In the genomic region with DNA sequence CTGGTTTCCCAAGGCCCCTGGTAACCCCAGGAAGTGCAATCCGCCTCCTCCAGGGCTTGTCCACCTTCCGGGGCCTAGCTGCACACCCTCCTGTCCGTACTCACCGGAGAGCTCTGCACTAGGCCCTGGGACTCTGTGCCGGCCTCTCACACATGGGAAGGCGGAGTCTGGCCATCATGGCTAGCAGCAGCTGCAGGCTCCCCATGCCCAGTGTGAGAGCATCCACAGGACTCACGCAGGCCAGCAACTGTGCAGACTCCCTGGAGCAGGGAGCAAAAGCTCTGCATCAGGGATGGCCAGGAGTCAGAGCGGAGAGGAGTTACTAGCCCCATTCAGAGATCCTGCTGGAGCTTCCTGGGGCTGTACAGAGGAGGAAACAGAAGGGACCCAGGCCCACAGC, we compare ENCODE assay signal across 19 cellular contexts. TPM values are rescaled to one million over a fixed set of nuclear protein-coding genes. Genes with fewer than 3 reads are reported as not detected.
"Had no signal": no experiment of that assay in that cellular context is flagged by ENCODE, and none has a peak within 500 bp of the region (broad histone marks: within the 10 kb centered on the region; RNA-seq: fewer than 3 reads in every experiment).

No MANE protein-coding gene starts in this region.

- H3K4me1 Mint-ChIP-seq: activated naive CD8-positive, alpha-beta T cell treated with anti-CD3 and anti-CD28 coated beads, Interleukin-2, amount 50 U/mL, for 24 hours had no signal

- H3K27me3 Mint-ChIP-seq: activated naive CD8-positive, alpha-beta T cell treated with anti-CD3 and anti-CD28 coated beads, Interleukin-2, amount 50 U/mL, for 24 hours; natural killer cell treated with Interleukin-12 subunit alpha and Interleukin-12 subunit beta and Interleukin-15 and Interleukin-18, amount 100 ng/mL, for 72 hours; stimulated activated naive CD8-positive, alpha-beta T cell treated with anti-CD3 and anti-CD28 coated beads, Interleukin-15, Interleukin-2, amounts not matched to agents 100 ng/mL and 50 ng/mL, for 24 hours had no signal

- H3K4me3 ChIP-seq: upper lobe of left lung had no signal

- H3K9me3 Mint-ChIP-seq: activated naive CD8-positive, alpha-beta T cell treated with anti-CD3 and anti-CD28 coated beads, Interleukin-2, amount 50 U/mL, for 24 hours; activated T-helper 1 cell treated with anti-CD3 and anti-CD28 coated beads, Interleukin-12 subunit alpha, Interleukin-12 subunit beta, Interleukin-2, Interleukin-4 antibody, amounts not matched to agents 30 ng/mL and 10 ng/mL and 1 ng/mL, durations not matched to agents 14 hours and 24 hours and 36 hours; natural killer cell treated with Interleukin-12 subunit alpha and Interleukin-12 subunit beta and Interleukin-15 and Interleukin-18, amount 100 ng/mL, for 72 hours; stimulated activated naive CD8-positive, alpha-beta T cell treated with anti-CD3 and anti-CD28 coated beads, Interleukin-15, Interleukin-2, amounts not matched to agents 100 ng/mL and 50 ng/mL, for 24 hours had no signal

- H3K36me3 Mint-ChIP-seq: natural killer cell treated with Interleukin-12 subunit alpha and Interleukin-12 subunit beta and Interleukin-15 and Interleukin-18, amount 100 ng/mL, for 72 hours had no signal

- H3K27ac ChIP-seq: epithelial cell of prostate had no signal

- DNase-seq: activated CD4-positive, CD25-positive, alpha-beta regulatory T cell treated with anti-CD3 and anti-CD28 coated beads, Interleukin-2, amount 50 U/mL, for 72 hours; activated naive CD4-positive, alpha-beta T cell treated with Interleukin-2 at 50 U/mL for 16 hours; activated naive CD8-positive, alpha-beta T cell treated with anti-CD3 and anti-CD28 coated beads, Interleukin-2, amount 50 U/mL, for 24 hours; aorta; cerebellar nuclear complex; dermis blood vessel endothelial cell; nucleus accumbens had no signal

- H3K4me3 Mint-ChIP-seq: activated naive CD8-positive, alpha-beta T cell treated with anti-CD3 and anti-CD28 coated beads, Interleukin-2, amount 50 U/mL, for 24 hours; activated T-helper 1 cell treated with anti-CD3 and anti-CD28 coated beads, Interleukin-12 subunit alpha, Interleukin-12 subunit beta, Interleukin-2, Interleukin-4 antibody, amounts not matched to agents 30 ng/mL and 10 ng/mL and 1 ng/mL, durations not matched to agents 14 hours and 24 hours and 36 hours; natural killer cell treated with Interleukin-12 subunit alpha and Interleukin-12 subunit beta and Interleukin-15 and Interleukin-18, amount 100 ng/mL, for 72 hours; stimulated activated naive CD8-positive, alpha-beta T cell treated with anti-CD3 and anti-CD28 coated beads, Interleukin-15, Interleukin-2, amounts not matched to agents 100 ng/mL and 50 ng/mL, for 24 hours had no signal

- H3K27me3 ChIP-seq: upper lobe of left lung had no signal

- H3K27ac Mint-ChIP-seq: activated naive CD8-positive, alpha-beta T cell treated with anti-CD3 and anti-CD28 coated beads, Interleukin-2, amount 50 U/mL, for 24 hours; activated T-helper 1 cell treated with anti-CD3 and anti-CD28 coated beads, Interleukin-12 subunit alpha, Interleukin-12 subunit beta, Interleukin-2, Interleukin-4 antibody, amounts not matched to agents 30 ng/mL and 10 ng/mL and 1 ng/mL, durations not matched to agents 14 hours and 24 hours and 36 hours; natural killer cell treated with Interleukin-12 subunit alpha and Interleukin-12 subunit beta and Interleukin-15 and Interleukin-18, amount 100 ng/mL, for 72 hours; stimulated activated naive CD8-positive, alpha-beta T cell treated with anti-CD3 and anti-CD28 coated beads, Interleukin-15, Interleukin-2, amounts not matched to agents 100 ng/mL and 50 ng/mL, for 24 hours had no signal

- H3K36me3 ChIP-seq: upper lobe of left lung had no signal

- ATAC-seq: activated naive CD8-positive, alpha-beta T cell treated with anti-CD3 and anti-CD28 coated beads, Interleukin-2, amount 50 U/mL, for 24 hours; left lobe of liver; natural killer cell treated with Interleukin-12 subunit alpha and Interleukin-12 subunit beta and Interleukin-15 and Interleukin-18, amount 100 ng/mL, for 72 hours; right cardiac atrium had no signal

- H3K9me3 ChIP-seq: upper lobe of left lung had no signal

RNA-seq across cellular contexts. Expression of a gene that starts 20.2 kb away (rescaled TPM):
- total RNA-seq: activated CD8-positive, alpha-beta memory T cell treated with anti-CD3 and anti-CD28 coated beads for 36 hours; activated T-helper 1 cell treated with anti-CD3 and anti-CD28 coated beads, Interleukin-12 subunit alpha, Interleukin-12 subunit beta, Interleukin-2, Interleukin-4 antibody, amounts not matched to agents 30 ng/mL and 10 ng/mL and 1 ng/mL, durations not matched to agents 14 hours and 24 hours and 36 hours; aorta; dermis blood vessel endothelial cell; left lobe of liver; lung microvascular endothelial cell; mononuclear cell; natural killer cell treated with Interleukin-12 subunit alpha and Interleukin-12 subunit beta and Interleukin-15 and Interleukin-18, amount 100 ng/mL, for 72 hours; posterior vena cava; right cardiac atrium; temporal lobe had no signal

RNA-seq across cellular contexts. Expression of a gene that starts 52.9 kb away (rescaled TPM):
- total RNA-seq: activated CD8-positive, alpha-beta memory T cell treated with anti-CD3 and anti-CD28 coated beads for 36 hours; activated T-helper 1 cell treated with anti-CD3 and anti-CD28 coated beads, Interleukin-12 subunit alpha, Interleukin-12 subunit beta, Interleukin-2, Interleukin-4 antibody, amounts not matched to agents 30 ng/mL and 10 ng/mL and 1 ng/mL, durations not matched to agents 14 hours and 24 hours and 36 hours; aorta; dermis blood vessel endothelial cell; lung microvascular endothelial cell; mononuclear cell; natural killer cell treated with Interleukin-12 subunit alpha and Interleukin-12 subunit beta and Interleukin-15 and Interleukin-18, amount 100 ng/mL, for 72 hours; right cardiac atrium; temporal lobe had no signal
